15 cellular contexts compared by ENCODE assay signal in genomic region chr3:124774841-124775402, GRCh38. TPM values are rescaled to one million over a fixed set of nuclear protein-coding genes. Genes with fewer than 3 reads are reported as not detected.
DNase-seq lines count a peak whose midpoint lies in the region; ATAC-seq and TF ChIP-seq lines count a peak whose summit lies in the region.
"Had no signal": no experiment of that assay in that cellular context is flagged by ENCODE, and none has a peak within 500 bp of the region (broad histone marks: within the 10 kb centered on the region; RNA-seq: fewer than 3 reads in every experiment).

No MANE protein-coding gene starts in this region.

- H3K27ac ChIP-seq in SK-N-SH (ENCODE audit: low read depth in 2 of 2, low read length in 1 of 2) (peak overlapping the region; percentile 55 to 97), coronary artery (peak overlapping the region; percentile 58 to 97), muscle layer of colon (ENCODE audit: low read depth, low read length) (peak overlapping the region; percentile 76), transverse colon (peak overlapping the region in 3 of 4 donors; percentile 72 to 80 (median 76))
- H3K27ac ChIP-seq: 22Rv1 had no signal

- H3K36me3 ChIP-seq in SK-N-SH (replicated peaks in 1 of 2; ENCODE audit: control insufficient read depth in 1 of 2, insufficient read depth in 2 of 2, low read length in 1 of 2) (peaks cover 17 to 30% of the 10 kb centered on the region in 2 experiments), muscle layer of colon (ENCODE audit: insufficient read depth, low read length) (peaks cover under 1% of the 10 kb centered on the region), transverse colon (no peaks in the 10 kb centered on the region)

- peak overlapping the region; percentile 22; the same call in 1 of the 2 replicates for H3K4me2 ChIP-seq in SK-N-SH

- intact Hi-C loops in transverse colon (cut with DNase I; ENCODE audit: low total_unique reads) = loop anchor here (5.0 kb wide), 1 partner anchor 112 kb away; the partner anchor contains the start of gene ITGB5

- H3K4me3 ChIP-seq in SK-N-SH (ENCODE audit: low read depth in 2 of 2, low read length in 1 of 2) (no peak overlapping the region), coronary artery (no peak overlapping the region), muscle layer of colon (ENCODE audit: low read depth in 1 of 2, low read length in 2 of 2) (no peak overlapping the region), transverse colon (no peak overlapping the region)
- H3K4me3 ChIP-seq: mucosa of descending colon, SK-N-MC had no signal

- H3K9ac ChIP-seq in SK-N-SH (no peak overlapping the region; the same call in 1 of the 2 replicates), muscle layer of colon (ENCODE audit: low read length) (no peak overlapping the region)

- H4K20me1 ChIP-seq in SK-N-SH (ENCODE audit: insufficient read depth) = peaks cover 6% of the 10 kb centered on the region; the same call in 1 of the 2 replicates

- peaks cover 37% of the 10 kb centered on the region for H3F3A ChIP-seq in SK-N-SH (replicated peaks; ENCODE audit: insufficient read depth)

- CTCF ChIA-PET in SK-N-SH (lab: Yijun Ruan, JAX) = interaction anchor here (0.6 to 1.5 kb wide), 4 partner anchors 14 to 161 kb away, joined by 3 to 9 read pairs (median 4); no protein-coding TSS in a partner anchor

- H3K27me3 ChIP-seq in SK-N-SH (ENCODE audit: insufficient read depth) (no peaks in the 10 kb centered on the region), muscle layer of colon (ENCODE audit: control insufficient read depth in 1 of 2, insufficient read depth in 2 of 2, low read length in 2 of 2) (no peaks in the 10 kb centered on the region), transverse colon (no peaks in the 10 kb centered on the region)

- peaks cover 11% of the 10 kb centered on the region; the same call in 1 of the 2 replicates for H3K79me2 ChIP-seq in SK-N-SH (ENCODE audit: insufficient read depth)

- no peak for TF ChIP-seq RAD21 in SK-N-SH (IDR thresholded peaks at IDR 0.05; ENCODE audit: low read length)

- 86% methylated on average over 7 of the region's 7 CpGs for WGBS in SK-N-SH (ENCODE audit: low lambda C conversion rate)
- 79 to 92% methylated on average over 1 to 7 of the region's 7 CpGs for WGBS in transverse colon (ENCODE audit: low coverage in 1 of 2), 2 donors

- H3K4me1 ChIP-seq in SK-N-SH (ENCODE audit: control insufficient read depth in 1 of 2, insufficient read depth in 2 of 2, low read depth in 1 of 2, low read length in 1 of 2) (peaks cover 44 to 88% of the 10 kb centered on the region in 2 experiments), muscle layer of colon (ENCODE audit: insufficient read depth, low read length) (peaks cover 87% of the 10 kb centered on the region), transverse colon (peaks cover 30 to 43% (median 33%) of the 10 kb centered on the region in 4 donors)

- no peak for ATAC-seq in SK-N-SH treated with all-trans-retinoic acid at 6 μM for 48 hours
- ATAC-seq in HG03196 (IDR thresholded peaks at IDR 0.05; ENCODE audit: unreplicated experiment) = no peak
- ATAC-seq in stimulated activated naive CD8-positive, alpha-beta T cell treated with anti-CD3 and anti-CD28 coated beads, Interleukin-15, Interleukin-2, amounts not matched to agents 100 U/mL and 50 U/mL, for 24 hours = no peak
- ATAC-seq: mucosa of descending colon had no signal

- DNase-seq in SK-N-SH (no peak), coronary artery (ENCODE audit: low spot score) (no peak), transverse colon (no peak), NCI-H82 treated with DMSO at 0.1 percent for 48 hours (lab: John Stamatoyannopoulos, UW; ENCODE audit: unreplicated experiment) (no peak)
- DNase-seq in stimulated activated naive CD8-positive, alpha-beta T cell treated with anti-CD3 and anti-CD28 coated beads, Interleukin-15, Interleukin-2, amounts not matched to agents 100 U/mL and 50 U/mL, for 24 hours = no peak
- DNase-seq: activated gamma-delta T cell treated with Interleukin-2 at 50 U/mL for 16 hours; COR-L47; mucosa of descending colon; NCI-H2081 treated with DMSO at 0.1 percent for 48 hours; stimulated activated naive CD4-positive, alpha-beta T cell treated with Interleukin-2 at 50 U/mL for 16 hours had no signal

- in situ Hi-C loops in transverse colon (cut with MboI; ENCODE audit: low pct_ligation_motif_present in 1 of 4, low pct_unique_long_range_greater_than_20kb in 1 of 4, low sequenced_read_pairs in 3 of 4) = loop anchor here in 1 of 4 donors (25.0 kb wide), 1 partner anchor 662 kb away; no protein-coding TSS in a partner anchor

- POLR2A ChIA-PET in SK-N-SH (lab: Yijun Ruan, JAX) = no interaction called here

- TF ChIP-seq POLR2A in transverse colon (IDR thresholded peaks at IDR 0.05) = no peak

- H3K9me3 ChIP-seq in SK-N-SH (no peaks in the 10 kb centered on the region), muscle layer of colon (ENCODE audit: low read length) (no peaks in the 10 kb centered on the region), transverse colon (no peaks in the 10 kb centered on the region)
- H3K9me3 ChIP-seq: mucosa of descending colon had no signal

- H2AFZ ChIP-seq in SK-N-SH (ENCODE audit: low read depth) = no peak overlapping the region

- H3K9me2 ChIP-seq in SK-N-SH = no peaks in the 10 kb centered on the region

- TF ChIP-seq EP300 in SK-N-SH (IDR thresholded peaks at IDR 0.05; ENCODE audit: borderline replicate concordance in 1 of 2, low read depth in 1 of 2, low read length in 1 of 2) (no peak), transverse colon (IDR thresholded peaks at IDR 0.05; ENCODE audit: low read depth) (no peak)

- TF ChIP-seq CTCF in SK-N-SH (IDR thresholded peaks at IDR 0.05) = no peak
- no peak for TF ChIP-seq CTCF in coronary artery (IDR thresholded peaks at IDR 0.05)
- TF ChIP-seq CTCF in transverse colon (IDR thresholded peaks at IDR 0.05) = no peak

TF ChIP-seq in SK-N-SH, 30 proteins besides CTCF, POLR2A, EP300 and RAD21:
- TF ChIP-seq, protein P1, sequence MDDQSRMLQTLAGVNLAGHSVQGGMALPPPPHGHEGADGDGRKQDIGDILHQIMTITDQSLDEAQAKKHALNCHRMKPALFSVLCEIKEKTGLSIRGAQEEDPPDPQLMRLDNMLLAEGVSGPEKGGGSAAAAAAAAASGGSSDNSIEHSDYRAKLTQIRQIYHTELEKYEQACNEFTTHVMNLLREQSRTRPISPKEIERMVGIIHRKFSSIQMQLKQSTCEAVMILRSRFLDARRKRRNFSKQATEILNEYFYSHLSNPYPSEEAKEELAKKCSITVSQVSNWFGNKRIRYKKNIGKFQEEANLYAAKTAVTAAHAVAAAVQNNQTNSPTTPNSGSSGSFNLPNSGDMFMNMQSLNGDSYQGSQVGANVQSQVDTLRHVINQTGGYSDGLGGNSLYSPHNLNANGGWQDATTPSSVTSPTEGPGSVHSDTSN (IDR thresholded peaks at IDR 0.05) = no peak
- no peak for TF ChIP-seq SMC3 (IDR thresholded peaks at IDR 0.05; ENCODE audit: low read depth, low read length)
- TF ChIP-seq JUND (IDR thresholded peaks at IDR 0.05) = no peak
- TF ChIP-seq ELF1 (IDR thresholded peaks at IDR 0.05) = no peak
- TF ChIP-seq FOXJ3 (CRISPR knock-in tag; IDR thresholded peaks at IDR 0.05) = no peak
- no peak for TF ChIP-seq TAF1 (IDR thresholded peaks at IDR 0.05; ENCODE audit: borderline replicate concordance, low read depth, low read length)
- no peak for TF ChIP-seq FOXM1 (IDR thresholded peaks at IDR 0.05; ENCODE audit: low read depth)
- TF ChIP-seq RFX5 (IDR thresholded peaks at IDR 0.05; ENCODE audit: low read length) = no peak
- TF ChIP-seq MEF2A (IDR thresholded peaks at IDR 0.05; ENCODE audit: borderline replicate concordance, low read depth) = no peak
- no peak for TF ChIP-seq MXI1 (IDR thresholded peaks at IDR 0.05; ENCODE audit: low read depth, low read length)
- TF ChIP-seq YY1 (IDR thresholded peaks at IDR 0.05; ENCODE audit: low read depth) = no peak

TF ChIP-seq in SK-N-SH treated with all-trans-retinoic acid at 6 μM for 48 hours, 23 proteins besides CTCF, POLR2A, EP300 and RAD21 (continues in another document):
- TF ChIP-seq ISL1 (CRISPR knock-in tag; IDR thresholded peaks at IDR 0.05) = no peak
- no peak for TF ChIP-seq TCF4 (CRISPR knock-in tag; IDR thresholded peaks at IDR 0.05; ENCODE audit: borderline replicate concordance)
- no peak for TF ChIP-seq ZNF565 (CRISPR knock-in tag; conservative IDR thresholded peaks at IDR 0.05; ENCODE audit: low read depth)
- TF ChIP-seq PPARA (CRISPR knock-in tag; IDR thresholded peaks at IDR 0.05; ENCODE audit: borderline replicate concordance) = no peak
- TF ChIP-seq POU6F1 (CRISPR knock-in tag; IDR thresholded peaks at IDR 0.05; ENCODE audit: borderline replicate concordance, low read depth) = no peak
- no peak for TF ChIP-seq ZNF70 (CRISPR knock-in tag; IDR thresholded peaks at IDR 0.05)
- TF ChIP-seq GLIS3 (CRISPR knock-in tag; IDR thresholded peaks at IDR 0.05) = no peak
- TF ChIP-seq ZC3H10 (CRISPR knock-in tag; IDR thresholded peaks at IDR 0.05) = no peak
- TF ChIP-seq, protein P2, sequence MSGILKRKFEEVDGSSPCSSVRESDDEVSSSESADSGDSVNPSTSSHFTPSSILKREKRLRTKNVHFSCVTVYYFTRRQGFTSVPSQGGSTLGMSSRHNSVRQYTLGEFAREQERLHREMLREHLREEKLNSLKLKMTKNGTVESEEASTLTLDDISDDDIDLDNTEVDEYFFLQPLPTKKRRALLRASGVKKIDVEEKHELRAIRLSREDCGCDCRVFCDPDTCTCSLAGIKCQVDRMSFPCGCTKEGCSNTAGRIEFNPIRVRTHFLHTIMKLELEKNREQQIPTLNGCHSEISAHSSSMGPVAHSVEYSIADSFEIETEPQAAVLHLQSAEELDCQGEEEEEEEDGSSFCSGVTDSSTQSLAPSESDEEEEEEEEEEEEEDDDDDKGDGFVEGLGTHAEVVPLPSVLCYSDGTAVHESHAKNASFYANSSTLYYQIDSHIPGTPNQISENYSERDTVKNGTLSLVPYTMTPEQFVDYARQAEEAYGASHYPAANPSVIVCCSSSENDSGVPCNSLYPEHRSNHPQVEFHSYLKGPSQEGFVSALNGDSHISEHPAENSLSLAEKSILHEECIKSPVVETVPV (CRISPR knock-in tag; IDR thresholded peaks at IDR 0.05) = no peak

RNA-seq across cellular contexts. Expression of gene UMPS, which starts 44.7 kb away (rescaled TPM):
- 25.1 and 32.0 TPM in 2 replicates for polyA plus RNA-seq in SK-N-SH (2012; rRNA removed)
- 29.2 and 30.9 TPM in 2 replicates for polyA plus RNA-seq in SK-N-SH (2012; cell fraction: cytosol; rRNA removed)
- polyA plus RNA-seq in SK-N-SH (2012; cell fraction: nucleus; rRNA removed) = 18.2 and 25.5 TPM in 2 replicates
- total RNA-seq in transverse colon = 10 to 100 TPM; 10.3 to 47.5 (median 19.6) TPM
